8 cellular contexts compared by ENCODE assay signal in the genomic region with DNA sequence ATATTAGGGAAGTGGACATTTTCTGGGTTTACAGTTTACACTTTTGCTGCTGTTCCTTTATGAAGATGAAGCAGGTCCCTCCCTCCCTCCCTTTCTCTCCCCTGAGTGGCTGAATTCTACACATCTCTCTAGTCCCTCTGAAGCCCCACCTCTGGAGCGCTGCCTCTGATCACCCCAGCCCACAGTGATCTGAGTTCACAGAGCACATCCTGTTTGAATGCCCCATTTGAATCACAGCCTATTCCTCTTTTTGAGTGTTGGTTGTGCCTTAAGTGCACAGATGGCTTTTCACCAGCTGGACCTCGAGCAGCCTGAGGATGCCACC.
DNase-seq lines count a peak whose midpoint lies in the region; ATAC-seq and TF ChIP-seq lines count a peak whose summit lies in the region.

No MANE protein-coding gene starts in this region.

- H3K27ac Mint-ChIP-seq in glutamatergic neuron (ENCODE audit: unreplicated experiment), result peak overlapping the region; percentile 72

- H3K4me1 Mint-ChIP-seq in glutamatergic neuron (ENCODE audit: low read depth, unreplicated experiment), result peaks cover 6% of the 10 kb centered on the region

- H3K36me3 Mint-ChIP-seq in glutamatergic neuron (ENCODE audit: unreplicated experiment), result peaks cover 8% of the 10 kb centered on the region

- no peaks in the 10 kb centered on the region for H3K9me3 Mint-ChIP-seq in glutamatergic neuron (ENCODE audit: unreplicated experiment)

- TF ChIP-seq CTCF in glutamatergic neuron (IDR thresholded peaks at IDR 0.05; ENCODE audit: partially characterized antibody, unreplicated experiment), result no peak

- H3K4me3 Mint-ChIP-seq in glutamatergic neuron (ENCODE audit: unreplicated experiment), result no peak overlapping the region

- ATAC-seq in HG02852 (IDR thresholded peaks at IDR 0.05; ENCODE audit: unreplicated experiment), result peak; percentile 65
- no peak for ATAC-seq in HG02642 (IDR thresholded peaks at IDR 0.05; ENCODE audit: poor library complexity, unreplicated experiment)

- H3K27me3 Mint-ChIP-seq in glutamatergic neuron (ENCODE audit: unreplicated experiment), result no peaks in the 10 kb centered on the region

- peak; percentile 57 for DNase-seq in DMS79 (lab: John Stamatoyannopoulos, UW)
- DNase-seq in NOMO-1 treated with dmso at 0.1 percent for 144 hours (lab: John Stamatoyannopoulos, UW; ENCODE audit: unreplicated experiment), result peak; percentile 10
- DNase-seq in glutamatergic neuron, result no peak
- DNase-seq in SIG-M5 (lab: John Stamatoyannopoulos, UW), result no peak
- DNase-seq in amniotic stem cell (lab: John Stamatoyannopoulos, UW), result no peak
- no peak for DNase-seq in HuH-7.5 (ENCODE audit: low spot score)

Comparison
In these comparisons a context has a peak if more than half of its experiments do, and no peak if none do; other contexts are left out.
1. DNase-seq: peak in DMS79 (single experiment) and NOMO-1 treated with dmso at 0.1 percent for 144 hours (single experiment); none in glutamatergic neuron (single experiment), SIG-M5 (single experiment), amniotic stem cell (single experiment) and HuH-7.5 (single experiment).